Comparison of ENCODE assay signal across 12 cellular contexts in genomic region chr7:88759956-88760515, GRCh38. TPM values are rescaled to one million over a fixed set of nuclear protein-coding genes. Genes with fewer than 3 reads are reported as not detected.
DNase-seq lines count a peak whose midpoint lies in the region; ATAC-seq and TF ChIP-seq lines count a peak whose summit lies in the region.
"Had no signal": no experiment of that assay in that cellular context is flagged by ENCODE, and none has a peak within 500 bp of the region (broad histone marks: within the 10 kb centered on the region; RNA-seq: fewer than 3 reads in every experiment).

No MANE protein-coding gene starts in this region.

- POLR2A ChIA-PET in naive thymus-derived CD4-positive, alpha-beta T cell (lab: Charles Lee), result no interaction called here

- 12 to 14% methylated on average over 17 of the region's 17 CpGs for WGBS in heart right ventricle, 2 donors

- H3K27me3 Mint-ChIP-seq in chondrocyte (ENCODE audit: low read depth), result peaks cover 67% of the 10 kb centered on the region
- H3K27me3 Mint-ChIP-seq in naive thymus-derived CD4-positive, alpha-beta T cell, result peaks cover 49 to 68% (median 56%) of the 10 kb centered on the region in 5 donors

- H3K27ac ChIP-seq in heart right ventricle (no peak overlapping the region), right atrium auricular region (no peak overlapping the region), vagina (no peak overlapping the region)
- no peak overlapping the region for H3K27ac ChIP-seq in naive thymus-derived CD4-positive, alpha-beta T cell (ENCODE audit: low read depth, low read length)
- H3K27ac ChIP-seq: lower lobe of right lung, spleen had no signal

- H3K36me3 ChIP-seq in heart right ventricle (no peaks in the 10 kb centered on the region), right atrium auricular region (no peaks in the 10 kb centered on the region), vagina (no peaks in the 10 kb centered on the region)
- no peaks in the 10 kb centered on the region for H3K36me3 ChIP-seq in naive thymus-derived CD4-positive, alpha-beta T cell (ENCODE audit: control insufficient read depth in 2 of 3, insufficient read depth in 3 of 3, low read length in 3 of 3)
- H3K36me3 ChIP-seq: lower lobe of right lung, spleen had no signal

- no peaks in the 10 kb centered on the region for H3K36me3 Mint-ChIP-seq in chondrocyte (ENCODE audit: low read depth)
- H3K36me3 Mint-ChIP-seq in naive thymus-derived CD4-positive, alpha-beta T cell, result no peaks in the 10 kb centered on the region

- peaks cover 8% of the 10 kb centered on the region for H3K4me1 Mint-ChIP-seq in chondrocyte (ENCODE audit: low read depth)
- peaks cover 0 to 13% (median 3%) of the 10 kb centered on the region in 7 donors for H3K4me1 Mint-ChIP-seq in naive thymus-derived CD4-positive, alpha-beta T cell

- H3K27ac Mint-ChIP-seq in chondrocyte (ENCODE audit: unreplicated experiment), result no peak overlapping the region
- no peak overlapping the region for H3K27ac Mint-ChIP-seq in naive thymus-derived CD4-positive, alpha-beta T cell
- H3K27ac Mint-ChIP-seq: activated CD4-positive, alpha-beta T cell treated with anti-CD3 and anti-CD28 coated beads, Interleukin-2, amount 10 ng/mL, durations not matched to agents 7 days and 5 days had no signal

- H3K4me1 ChIP-seq in heart right ventricle (peaks cover 0 to 20% (median 13%) of the 10 kb centered on the region in 9 donors), right atrium auricular region (peaks cover 0 to 18% of the 10 kb centered on the region in 2 donors), vagina (peaks cover 19% of the 10 kb centered on the region)
- H3K4me1 ChIP-seq in naive thymus-derived CD4-positive, alpha-beta T cell (ENCODE audit: control insufficient read depth in 2 of 2, insufficient read depth in 2 of 2, low read length in 2 of 2), result no peaks in the 10 kb centered on the region

- TF ChIP-seq POLR2A in vagina (IDR thresholded peaks at IDR 0.05), result no peak

- H3K4me3 ChIP-seq in heart right ventricle (peak overlapping the region in 8 of 10 donors; percentile 32 to 58 (median 44)), right atrium auricular region (peak overlapping the region in 1 of 2 donors; percentile 54), vagina (peak overlapping the region; percentile 32 to 35)
- H3K4me3 ChIP-seq in naive thymus-derived CD4-positive, alpha-beta T cell (ENCODE audit: low read length), result no peak overlapping the region

- CTCF ChIA-PET in naive thymus-derived CD4-positive, alpha-beta T cell (lab: Charles Lee), result no interaction called here

- DNase-seq in heart right ventricle (no peak), right atrium auricular region (ENCODE audit: low spot score) (no peak), chondrocyte (ENCODE audit: low spot score) (no peak), vagina (ENCODE audit: extremely low spot score in 2 of 2) (no peak), NCI-H774 (lab: John Stamatoyannopoulos, UW) (no peak), NCI-H2171 (lab: John Stamatoyannopoulos, UW) (no peak)
- DNase-seq in naive thymus-derived CD4-positive, alpha-beta T cell, result no peak
- DNase-seq: activated CD4-positive, alpha-beta T cell treated with anti-CD3 and anti-CD28 coated beads, Interleukin-2, amount 10 ng/mL, durations not matched to agents 7 days and 5 days; lower lobe of right lung; NCI-H1694 treated with DMSO at 0.1 percent for 48 hours had no signal

- H3K9me3 ChIP-seq in heart right ventricle, result no peaks in the 10 kb centered on the region
- H3K9me3 ChIP-seq in right atrium auricular region, result no peaks in the 10 kb centered on the region
- H3K9me3 ChIP-seq in naive thymus-derived CD4-positive, alpha-beta T cell (ENCODE audit: control insufficient read depth in 2 of 3, low read length in 3 of 3), result no peaks in the 10 kb centered on the region
- H3K9me3 ChIP-seq in vagina, result no peaks in the 10 kb centered on the region
- H3K9me3 ChIP-seq: lower lobe of right lung, spleen had no signal

- TF ChIP-seq CTCF in heart right ventricle (IDR thresholded peaks at IDR 0.05) (no peak), right atrium auricular region (IDR thresholded peaks at IDR 0.05) (no peak), chondrocyte (IDR thresholded peaks at IDR 0.05) (no peak), vagina (IDR thresholded peaks at IDR 0.05) (no peak)

- peaks cover 4 to 81% (median 61%) of the 10 kb centered on the region in 7 donors for H3K27me3 ChIP-seq in heart right ventricle
- H3K27me3 ChIP-seq in right atrium auricular region, result peaks cover 0 to 6% of the 10 kb centered on the region in 2 donors
- no peaks in the 10 kb centered on the region for H3K27me3 ChIP-seq in naive thymus-derived CD4-positive, alpha-beta T cell (ENCODE audit: control insufficient read depth in 2 of 2, insufficient read depth in 2 of 2, low read length in 2 of 2)
- H3K27me3 ChIP-seq in vagina, result peaks cover 4% of the 10 kb centered on the region

- H3K4me3 Mint-ChIP-seq in chondrocyte (ENCODE audit: unreplicated experiment), result peak overlapping the region; percentile 9
- H3K4me3 Mint-ChIP-seq in naive thymus-derived CD4-positive, alpha-beta T cell, result peak overlapping the region in 7 of 10 donors; percentile 1 to 64 (median 10)
- H3K4me3 Mint-ChIP-seq: activated CD4-positive, alpha-beta T cell treated with anti-CD3 and anti-CD28 coated beads, Interleukin-2, amount 10 ng/mL, durations not matched to agents 7 days and 5 days had no signal

- intact Hi-C loops in heart right ventricle (cut with DNase I), result no loop called here
- intact Hi-C loops in naive thymus-derived CD4-positive, alpha-beta T cell (cut with micrococcal nuclease), result no loop called here
- intact Hi-C loops in vagina (cut with DNase I), result no loop called here

- no peaks in the 10 kb centered on the region for H3K9me3 Mint-ChIP-seq in chondrocyte (ENCODE audit: low read depth)
- H3K9me3 Mint-ChIP-seq in naive thymus-derived CD4-positive, alpha-beta T cell, result peaks cover 0 to 3% (median 0%) of the 10 kb centered on the region in 11 donors
- H3K9me3 Mint-ChIP-seq: activated CD4-positive, alpha-beta T cell treated with anti-CD3 and anti-CD28 coated beads, Interleukin-2, amount 10 ng/mL, durations not matched to agents 7 days and 5 days had no signal

- peak in 1 of 8 donors; percentile 27 for ATAC-seq in heart right ventricle
- no peak for ATAC-seq in naive thymus-derived CD4-positive, alpha-beta T cell
- no peak for ATAC-seq in GM21423 (IDR thresholded peaks at IDR 0.05; ENCODE audit: unreplicated experiment)

RNA-seq across cellular contexts. Expression of gene ZNF804B, which starts 0.5 kb away (rescaled TPM):
- under 1 TPM in 1 of 10 donors, not detected in 9; 0.07 TPM for total RNA-seq in heart right ventricle
- polyA plus RNA-seq in heart right ventricle, result not detected
- total RNA-seq in right atrium auricular region, result under 1 TPM; 0.20 to 0.26 TPM
- not detected in 3 replicates for total RNA-seq in chondrocyte
- not detected for total RNA-seq in naive thymus-derived CD4-positive, alpha-beta T cell
- not detected for polyA plus RNA-seq in naive thymus-derived CD4-positive, alpha-beta T cell
- not detected for total RNA-seq in vagina
- total RNA-seq: activated CD4-positive, alpha-beta T cell treated with anti-CD3 and anti-CD28 coated beads, Interleukin-2, amount 10 ng/mL, durations not matched to agents 7 days and 5 days; lower lobe of right lung; spleen had no signal
- polyA plus RNA-seq: spleen had no signal

RNA-seq across cellular contexts. Expression of gene TEX47, which starts 35.5 kb away (rescaled TPM):
- total RNA-seq in heart right ventricle (not detected), right atrium auricular region (not detected), chondrocyte (not detected in 3 replicates), vagina (not detected)
- polyA plus RNA-seq in heart right ventricle, result not detected
- not detected for total RNA-seq in naive thymus-derived CD4-positive, alpha-beta T cell
- polyA plus RNA-seq in naive thymus-derived CD4-positive, alpha-beta T cell, result not detected
- total RNA-seq: activated CD4-positive, alpha-beta T cell treated with anti-CD3 and anti-CD28 coated beads, Interleukin-2, amount 10 ng/mL, durations not matched to agents 7 days and 5 days; lower lobe of right lung; spleen had no signal
- polyA plus RNA-seq: spleen had no signal
